ENCODE assay signal across 10 cellular contexts in genomic region chr19:30799854-30800755, GRCh38.
A peak's percentile ranks its signal among the peaks of the same experiment; 100 is the strongest.
DNase-seq lines count a peak whose midpoint lies in the region; ATAC-seq, FAIRE-seq and TF ChIP-seq lines count a peak whose summit lies in the region.
"Had no signal": no experiment of that assay in that cellular context is flagged by ENCODE, and none has a peak within 500 bp of the region (broad histone marks: within the 10 kb centered on the region; RNA-seq: fewer than 3 reads in every experiment).

No MANE protein-coding gene starts in this region.

- no peaks in the 10 kb centered on the region for H3K4me1 Mint-ChIP-seq in activated CD4-positive, alpha-beta memory T cell treated with anti-CD3 and anti-CD28 coated beads, Interleukin-2, amount 10 ng/mL, durations not matched to agents 7 days and 5 days
- H3K4me1 Mint-ChIP-seq: central memory CD8-positive, alpha-beta T cell had no signal

- DNase-seq in BE2C (peak; percentile 59), HTR-8/SVneo (ENCODE audit: insufficient read length, low spot score) (peak; percentile 20), germinal center (ENCODE audit: low spot score) (peak; percentile 45), prostate gland (ENCODE audit: low spot score) (peak; percentile 12), RCC 7860 (ENCODE audit: low spot score) (no peak)
- peak; percentile 28 for DNase-seq in activated CD4-positive, alpha-beta memory T cell treated with anti-CD3 and anti-CD28 coated beads, Interleukin-2, amount 10 ng/mL, durations not matched to agents 7 days and 5 days

- no peaks in the 10 kb centered on the region for H3K9me3 Mint-ChIP-seq in activated CD4-positive, alpha-beta memory T cell treated with anti-CD3 and anti-CD28 coated beads, Interleukin-2, amount 10 ng/mL, durations not matched to agents 7 days and 5 days
- H3K9me3 Mint-ChIP-seq: central memory CD8-positive, alpha-beta T cell had no signal

- intact Hi-C loops in prostate gland (cut with DNase I), result no loop called here

- H3K36me3 ChIP-seq in BE2C (no peaks in the 10 kb centered on the region), prostate gland (no peaks in the 10 kb centered on the region)

- no peaks in the 10 kb centered on the region for H3K36me3 Mint-ChIP-seq in activated CD4-positive, alpha-beta memory T cell treated with anti-CD3 and anti-CD28 coated beads, Interleukin-2, amount 10 ng/mL, durations not matched to agents 7 days and 5 days (ENCODE audit: low read depth)

- H3K27ac ChIP-seq in prostate gland, result no peak overlapping the region

- H3K27ac Mint-ChIP-seq in activated CD4-positive, alpha-beta memory T cell treated with anti-CD3 and anti-CD28 coated beads, Interleukin-2, amount 10 ng/mL, durations not matched to agents 7 days and 5 days, result no peak overlapping the region

- TF ChIP-seq CTCF in BE2C (IDR thresholded peaks at IDR 0.05; ENCODE audit: low read depth, low read length) (peak; percentile 72), prostate gland (IDR thresholded peaks at IDR 0.05) (peak in 2 of 4 experiments; percentile 38 to 60)

- peaks cover 1% of the 10 kb centered on the region for H3K27me3 Mint-ChIP-seq in activated CD4-positive, alpha-beta memory T cell treated with anti-CD3 and anti-CD28 coated beads, Interleukin-2, amount 10 ng/mL, durations not matched to agents 7 days and 5 days

- no peaks in the 10 kb centered on the region for H3K9me3 ChIP-seq in BE2C
- no peaks in the 10 kb centered on the region for H3K9me3 ChIP-seq in prostate gland

- H3K4me3 ChIP-seq in BE2C (ENCODE audit: low read depth, low read length), result no peak overlapping the region
- H3K4me3 ChIP-seq in prostate gland, result no peak overlapping the region

- no peak for TF ChIP-seq POLR2A in prostate gland (IDR thresholded peaks at IDR 0.05)

- WGBS in prostate gland, result 46% methylated on average over 22 of the region's 22 CpGs

- H3K27me3 ChIP-seq in BE2C, result no peaks in the 10 kb centered on the region
- H3K27me3 ChIP-seq in prostate gland (replicated peaks; ENCODE audit: insufficient read depth), result peaks cover 2% of the 10 kb centered on the region

- POLR2A ChIA-PET in activated CD4-positive, alpha-beta memory T cell treated with anti-CD3 and anti-CD28 coated beads, Interleukin-2, amount 10 ng/mL, durations not matched to agents 7 days and 5 days (lab: Charles Lee), result no interaction called here

- no peak overlapping the region for H3K4me3 Mint-ChIP-seq in activated CD4-positive, alpha-beta memory T cell treated with anti-CD3 and anti-CD28 coated beads, Interleukin-2, amount 10 ng/mL, durations not matched to agents 7 days and 5 days
- H3K4me3 Mint-ChIP-seq: central memory CD8-positive, alpha-beta T cell had no signal

- H3K4me1 ChIP-seq in BE2C (no peaks in the 10 kb centered on the region), prostate gland (replicated peaks) (no peaks in the 10 kb centered on the region)

- no peak for ATAC-seq in GM18502 (IDR thresholded peaks at IDR 0.05; ENCODE audit: poor library complexity, unreplicated experiment)
- no peak for ATAC-seq in HG02840 (IDR thresholded peaks at IDR 0.05; ENCODE audit: low FRiP score, unreplicated experiment)
- ATAC-seq: HCT116 had no signal

- CTCF ChIA-PET in activated CD4-positive, alpha-beta memory T cell treated with anti-CD3 and anti-CD28 coated beads, Interleukin-2, amount 10 ng/mL, durations not matched to agents 7 days and 5 days (lab: Charles Lee), result interaction anchor here (0.6 to 1.0 kb wide), 4 partner anchors 9 to 133 kb away, joined by 3 to 6 read pairs (median 4); no protein-coding TSS in a partner anchor

- no peak for FAIRE-seq in HTR-8/SVneo (lab: Jason Lieb, UNC)
- no peak for FAIRE-seq in RCC 7860 (lab: Jason Lieb, UNC)
